ENCODE assay signal across 11 cellular contexts in the genomic region with DNA sequence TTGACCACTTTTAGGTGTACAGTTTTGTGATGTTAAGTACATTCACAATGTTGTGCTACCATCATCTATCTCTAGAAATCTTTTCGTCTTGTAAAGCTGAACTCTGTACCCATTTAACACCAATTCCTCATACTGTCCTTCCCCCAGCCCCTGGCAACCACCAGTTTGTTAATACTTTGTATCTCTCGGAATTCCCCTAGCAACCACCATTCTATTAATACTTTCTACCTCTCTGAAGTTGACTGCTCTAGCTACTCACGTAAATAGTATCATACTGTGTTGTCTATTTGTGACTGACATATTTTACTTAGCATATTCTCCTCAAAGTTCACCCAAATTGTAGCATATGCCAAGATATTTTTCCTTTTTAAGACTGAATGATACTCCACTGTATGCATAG.
A peak's percentile ranks its signal among the peaks of the same experiment; 100 is the strongest.
DNase-seq lines count a peak whose midpoint lies in the region; ATAC-seq and TF ChIP-seq lines count a peak whose summit lies in the region.
"Had no signal": no experiment of that assay in that cellular context is flagged by ENCODE, and none has a peak within 500 bp of the region (broad histone marks: within the 10 kb centered on the region; RNA-seq: fewer than 3 reads in every experiment).

No MANE protein-coding gene starts in this region.

- no peaks in the 10 kb centered on the region for H3K9me3 Mint-ChIP-seq in glutamatergic neuron (ENCODE audit: unreplicated experiment)
- no peaks in the 10 kb centered on the region for H3K9me3 Mint-ChIP-seq in CD14-positive monocyte
- H3K9me3 Mint-ChIP-seq: activated naive CD8-positive, alpha-beta T cell treated with anti-CD3 and anti-CD28 coated beads, Interleukin-2, amount 10 ng/mL, durations not matched to agents 7 days and 5 days had no signal

- H3K4me1 Mint-ChIP-seq in glutamatergic neuron (ENCODE audit: low read depth, unreplicated experiment) (peaks cover 12% of the 10 kb centered on the region), CD14-positive monocyte (peaks cover 6% of the 10 kb centered on the region)

- H3K4me3 Mint-ChIP-seq in glutamatergic neuron (ENCODE audit: unreplicated experiment), result no peak overlapping the region
- H3K4me3 Mint-ChIP-seq in CD14-positive monocyte, result no peak overlapping the region
- H3K4me3 Mint-ChIP-seq: activated naive CD8-positive, alpha-beta T cell treated with anti-CD3 and anti-CD28 coated beads, Interleukin-2, amount 10 ng/mL, durations not matched to agents 7 days and 5 days had no signal

- peak overlapping the region; percentile 53 for H3K27ac Mint-ChIP-seq in glutamatergic neuron (ENCODE audit: unreplicated experiment)
- no peak overlapping the region for H3K27ac Mint-ChIP-seq in CD14-positive monocyte
- H3K27ac Mint-ChIP-seq: activated naive CD8-positive, alpha-beta T cell treated with anti-CD3 and anti-CD28 coated beads, Interleukin-2, amount 10 ng/mL, durations not matched to agents 7 days and 5 days had no signal

- DNase-seq in glutamatergic neuron (no peak), NCI-H2227 treated with DMSO at 0.1 percent for 48 hours (lab: John Stamatoyannopoulos, UW) (no peak), HCEC 1CT (no peak), NCI-H2171 treated with DMSO at 0.1 percent for 48 hours (lab: John Stamatoyannopoulos, UW) (no peak), CD14-positive monocyte (ENCODE audit: low spot score) (no peak)
- DNase-seq: activated naive CD8-positive, alpha-beta T cell treated with anti-CD3 and anti-CD28 coated beads, Interleukin-2, amount 10 ng/mL, durations not matched to agents 7 days and 5 days; GM23248; NCI-H1092 treated with DMSO at 0.1 percent for 48 hours had no signal

- H3K27me3 Mint-ChIP-seq in glutamatergic neuron (ENCODE audit: unreplicated experiment) (peaks cover 5% of the 10 kb centered on the region), CD14-positive monocyte (ENCODE audit: low read depth in 3 of 3) (no peaks in the 10 kb centered on the region)
- H3K27me3 Mint-ChIP-seq: activated naive CD8-positive, alpha-beta T cell treated with anti-CD3 and anti-CD28 coated beads, Interleukin-2, amount 10 ng/mL, durations not matched to agents 7 days and 5 days had no signal

- no peaks in the 10 kb centered on the region for H3K36me3 Mint-ChIP-seq in glutamatergic neuron (ENCODE audit: unreplicated experiment)
- no peaks in the 10 kb centered on the region for H3K36me3 Mint-ChIP-seq in CD14-positive monocyte
- H3K36me3 Mint-ChIP-seq: activated naive CD8-positive, alpha-beta T cell treated with anti-CD3 and anti-CD28 coated beads, Interleukin-2, amount 10 ng/mL, durations not matched to agents 7 days and 5 days had no signal

- TF ChIP-seq CTCF in glutamatergic neuron (IDR thresholded peaks at IDR 0.05; ENCODE audit: partially characterized antibody, unreplicated experiment) (no peak), CD14-positive monocyte (IDR thresholded peaks at IDR 0.05) (no peak)

- intact Hi-C loops in CD14-positive monocyte (cut with micrococcal nuclease), result no loop called here

- ATAC-seq in GM18858 (IDR thresholded peaks at IDR 0.05; ENCODE audit: unreplicated experiment) (peak; percentile 82), GM21526 (IDR thresholded peaks at IDR 0.05; ENCODE audit: low FRiP score, unreplicated experiment) (peak; percentile 48), HG03135 (IDR thresholded peaks at IDR 0.05; ENCODE audit: unreplicated experiment) (peak; percentile 66)
